In genomic region chr2:196314157-196314556, GRCh38 we compare ENCODE assay signal across 19 cellular contexts.
"Had no signal": no experiment of that assay in that cellular context is flagged by ENCODE, and none has a peak within 500 bp of the region (broad histone marks: within the 10 kb centered on the region; RNA-seq: fewer than 3 reads in every experiment).

No MANE protein-coding gene starts in this region.

- H3K27me3 Mint-ChIP-seq: memory B cell, progenitor cell of endocrine pancreas had no signal

- ATAC-seq: left lung, lower lobe of right lung, pancreas, upper lobe of right lung had no signal

- DNase-seq: cortex of kidney; dorsolateral prefrontal cortex; effector CD8-positive, alpha-beta T cell; foreskin melanocyte; immature natural killer cell; left lung; lower lobe of right lung; naive B cell; occipital lobe; pancreas; small intestine; stimulated activated CD4-positive, alpha-beta T cell treated with anti-CD3 and anti-CD28 coated beads, Interleukin-2, amount 100 ng/mL, for 48 hours; stimulated activated naive CD4-positive, alpha-beta T cell treated with Interleukin-2 at 50 U/mL for 16 hours; upper lobe of right lung had no signal

- H3K4me1 Mint-ChIP-seq: immature natural killer cell, naive B cell had no signal

- H3K4me3 ChIP-seq: dorsolateral prefrontal cortex, heart left ventricle, left lung, lower lobe of right lung, pancreas, tibial nerve, upper lobe of right lung had no signal

- H3K36me3 Mint-ChIP-seq: immature natural killer cell, memory B cell, naive B cell had no signal

- H3K4me1 ChIP-seq: left lung, lower lobe of right lung, pancreas, upper lobe of right lung had no signal

- H3K36me3 ChIP-seq: left lung, lower lobe of right lung, pancreas, upper lobe of right lung had no signal

- H3K27ac Mint-ChIP-seq: immature natural killer cell, memory B cell, naive B cell, nephron had no signal

- H3K9me3 ChIP-seq: heart left ventricle, left lung, lower lobe of right lung, pancreas, tibial nerve, upper lobe of right lung had no signal

- H3K27ac ChIP-seq: dorsolateral prefrontal cortex, left lung, lower lobe of right lung, pancreas, tibial nerve, upper lobe of right lung had no signal

- H3K9me3 Mint-ChIP-seq: immature natural killer cell, memory B cell, naive B cell, nephron had no signal

- H3K4me3 Mint-ChIP-seq: immature natural killer cell, memory B cell, naive B cell, nephron had no signal

- H3K27me3 ChIP-seq: dorsolateral prefrontal cortex, heart left ventricle, left lung, tibial nerve, upper lobe of right lung had no signal
